Comparison of ENCODE assay signal across 38 cellular contexts in the genomic region with DNA sequence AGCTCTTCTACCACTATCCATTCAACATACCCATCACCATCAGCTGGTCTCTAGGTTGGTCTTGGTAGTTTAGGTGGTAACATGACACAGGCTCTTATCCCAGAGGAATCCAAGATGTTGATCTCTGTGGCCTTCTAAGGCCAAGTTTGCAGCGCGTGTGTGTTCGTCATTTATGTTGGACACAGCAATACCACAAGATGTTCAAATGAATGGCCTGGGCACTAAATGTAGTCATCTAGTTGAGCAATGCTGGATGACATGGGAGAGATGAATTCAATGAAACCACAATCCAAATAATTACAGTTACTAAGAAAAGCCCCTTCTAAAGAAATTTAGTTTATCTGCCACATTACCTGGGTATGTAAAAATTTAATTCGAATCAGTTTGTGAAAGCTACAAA.
"Had no signal": no experiment of that assay in that cellular context is flagged by ENCODE, and none has a peak within 500 bp of the region (broad histone marks: within the 10 kb centered on the region; RNA-seq: fewer than 3 reads in every experiment).

No MANE protein-coding gene starts in this region.

- H3K36me3 ChIP-seq: adrenal gland, brain microvascular endothelial cell, cardiac muscle cell had no signal

- FAIRE-seq: astrocyte, bronchial epithelial cell, TTC549 had no signal

- H3K4me1 Mint-ChIP-seq: activated B cell treated with CpG ODN at 0.5 μM for 24 hours; activated CD4-positive, alpha-beta T cell treated with anti-CD3 and anti-CD28 coated beads, Interleukin-2, amount 10 ng/mL, durations not matched to agents 24 days and 14 days; activated naive CD8-positive, alpha-beta T cell treated with anti-CD3 and anti-CD28 coated beads for 36 hours; activated T-helper 17 cell treated with anti-CD3 and anti-CD28 coated beads, Interleukin-2, amount 50 U/mL, for 72 hours; central memory CD8-positive, alpha-beta T cell had no signal

- H3K4me3 Mint-ChIP-seq: activated B cell treated with CpG ODN at 0.5 μM for 24 hours; activated CD4-positive, alpha-beta memory T cell treated with anti-CD3 and anti-CD28 coated beads for 36 hours; activated CD4-positive, alpha-beta T cell treated with anti-CD3 and anti-CD28 coated beads, Interleukin-2, amount 10 ng/mL, durations not matched to agents 24 days and 14 days; activated CD8-positive, alpha-beta T cell treated with anti-CD3 and anti-CD28 coated beads for 36 hours; activated naive CD4-positive, alpha-beta T cell treated with anti-CD3 and anti-CD28 coated beads for 36 hours; activated naive CD8-positive, alpha-beta T cell treated with anti-CD3 and anti-CD28 coated beads for 36 hours; activated T-cell treated with anti-CD3 and anti-CD28 coated beads, Interleukin-2, amount 50 U/mL, for 4 hours; activated T-cell treated with anti-CD3 and anti-CD28 coated beads, Interleukin-2, amount 50 U/mL, for 72 hours; activated T-helper 1 cell treated with anti-CD3 and anti-CD28 coated beads, Interleukin-12 subunit alpha, Interleukin-12 subunit beta, Interleukin-2, Interleukin-4 antibody, amounts not matched to agents 30 ng/mL and 10 ng/mL and 1 ng/mL, durations not matched to agents 14 hours and 24 hours and 36 hours; activated T-helper 17 cell treated with anti-CD3 and anti-CD28 coated beads, Interleukin-2, amount 50 U/mL, for 72 hours; central memory CD8-positive, alpha-beta T cell; T-helper 2 cell treated with Interferon-gamma antibody and Interleukin-4, amounts not matched to agents 5 μg/mL and 100 μg/mL, for 36 hours had no signal

- ATAC-seq: activated CD8-positive, alpha-beta T cell treated with anti-CD3 and anti-CD28 coated beads for 36 hours; activated naive CD4-positive, alpha-beta T cell treated with anti-CD3 and anti-CD28 coated beads, Interleukin-2, amount 50 U/mL, for 72 hours; activated T-cell treated with anti-CD3 and anti-CD28 coated beads, Interleukin-2, amount 50 U/mL, for 4 hours; activated T-cell treated with anti-CD3 and anti-CD28 coated beads, Interleukin-2, amount 50 U/mL, for 72 hours; activated T-helper 17 cell treated with anti-CD3 and anti-CD28 coated beads, Interleukin-2, amount 50 U/mL, for 72 hours; body of pancreas had no signal

- H3K27ac Mint-ChIP-seq: activated B cell treated with CpG ODN at 0.5 μM for 24 hours; activated CD4-positive, alpha-beta memory T cell treated with anti-CD3 and anti-CD28 coated beads for 36 hours; activated CD4-positive, alpha-beta T cell treated with anti-CD3 and anti-CD28 coated beads, Interleukin-2, amount 10 ng/mL, durations not matched to agents 24 days and 14 days; activated CD8-positive, alpha-beta T cell treated with anti-CD3 and anti-CD28 coated beads for 36 hours; activated naive CD4-positive, alpha-beta T cell treated with anti-CD3 and anti-CD28 coated beads for 36 hours; activated naive CD4-positive, alpha-beta T cell treated with anti-CD3 and anti-CD28 coated beads, Interleukin-2, amount 50 U/mL, for 72 hours; activated naive CD8-positive, alpha-beta T cell treated with anti-CD3 and anti-CD28 coated beads for 36 hours; activated T-cell treated with anti-CD3 and anti-CD28 coated beads, Interleukin-2, amount 50 U/mL, for 72 hours; activated T-helper 1 cell treated with anti-CD3 and anti-CD28 coated beads, Interleukin-12 subunit alpha, Interleukin-12 subunit beta, Interleukin-2, Interleukin-4 antibody, amounts not matched to agents 30 ng/mL and 10 ng/mL and 1 ng/mL, durations not matched to agents 14 hours and 24 hours and 36 hours; activated T-helper 17 cell treated with anti-CD3 and anti-CD28 coated beads, Interleukin-2, amount 50 U/mL, for 72 hours; T-helper 2 cell treated with Interferon-gamma antibody and Interleukin-4, amounts not matched to agents 5 μg/mL and 100 μg/mL, for 36 hours had no signal

- H3K27me3 Mint-ChIP-seq: activated B cell treated with CpG ODN at 0.5 μM for 24 hours; activated CD4-positive, alpha-beta memory T cell treated with anti-CD3 and anti-CD28 coated beads for 36 hours; activated CD4-positive, alpha-beta T cell treated with anti-CD3 and anti-CD28 coated beads, Interleukin-2, amount 10 ng/mL, durations not matched to agents 24 days and 14 days; activated CD8-positive, alpha-beta T cell treated with anti-CD3 and anti-CD28 coated beads for 36 hours; activated naive CD8-positive, alpha-beta T cell treated with anti-CD3 and anti-CD28 coated beads for 36 hours; activated T-helper 17 cell treated with anti-CD3 and anti-CD28 coated beads, Interleukin-2, amount 50 U/mL, for 72 hours; central memory CD8-positive, alpha-beta T cell had no signal

- H3K27me3 ChIP-seq: adrenal gland, body of pancreas, brain microvascular endothelial cell, cardiac muscle cell had no signal

- H3K9me3 ChIP-seq: adrenal gland, body of pancreas had no signal

- H3K27ac ChIP-seq: adrenal gland, body of pancreas, brain microvascular endothelial cell, cardiac muscle cell, VCaP had no signal

- H3K36me3 Mint-ChIP-seq: activated CD4-positive, alpha-beta memory T cell treated with anti-CD3 and anti-CD28 coated beads for 36 hours; activated naive CD4-positive, alpha-beta T cell treated with anti-CD3 and anti-CD28 coated beads, Interleukin-2, amount 50 U/mL, for 72 hours; activated naive CD8-positive, alpha-beta T cell treated with anti-CD3 and anti-CD28 coated beads for 36 hours had no signal

- DNase-seq: activated B cell treated with CpG ODN at 0.5 μM for 24 hours; activated CD4-positive, alpha-beta memory T cell treated with anti-CD3 and anti-CD28 coated beads for 36 hours; activated CD4-positive, alpha-beta T cell treated with anti-CD3 and anti-CD28 coated beads for 4 hours; activated CD4-positive, alpha-beta T cell treated with anti-CD3 and anti-CD28 coated beads, Interleukin-2, amount 10 ng/mL, durations not matched to agents 24 days and 14 days; activated CD4-positive, alpha-beta T cell treated with anti-CD3 and anti-CD28 coated beads, Interleukin-2, amount 50 U/mL, for 1 hour; activated CD4-positive, alpha-beta T cell treated with anti-CD3 and anti-CD28 coated beads, Interleukin-2, amount 50 U/mL, for 4 hours; activated CD4-positive, CD25-positive, alpha-beta regulatory T cell treated with anti-CD3 and anti-CD28 coated beads, Interleukin-2, amount 50 U/mL, for 72 hours; activated CD8-positive, alpha-beta memory T cell treated with anti-CD3 and anti-CD28 coated beads, Interleukin-2, amount 50 U/mL, for 4 hours; activated CD8-positive, alpha-beta T cell treated with anti-CD3 and anti-CD28 coated beads for 36 hours; activated effector memory CD4-positive, alpha-beta T cell treated with anti-CD3 and anti-CD28 coated beads, Interleukin-2, amount 50 U/mL, for 16 hours; activated gamma-delta T cell treated with Interleukin-2 at 50 U/mL for 16 hours; activated naive CD4-positive, alpha-beta T cell; activated naive CD4-positive, alpha-beta T cell treated with anti-CD3 and anti-CD28 coated beads for 36 hours; activated naive CD4-positive, alpha-beta T cell treated with anti-CD3 and anti-CD28 coated beads, Interleukin-2, amount 50 U/mL, for 16 hours; activated naive CD8-positive, alpha-beta T cell treated with anti-CD3 and anti-CD28 coated beads for 36 hours; activated T-cell treated with anti-CD3 and anti-CD28 coated beads for 4 hours; activated T-cell treated with anti-CD3 and anti-CD28 coated beads, Interleukin-2, amount 50 U/mL, for 1 hour; activated T-cell treated with anti-CD3 and anti-CD28 coated beads, Interleukin-2, amount 50 U/mL, for 4 hours; activated T-cell treated with anti-CD3 and anti-CD28 coated beads, Interleukin-2, amount 50 U/mL, for 72 hours; adrenal gland; amniotic stem cell; aorta; body of pancreas; brain microvascular endothelial cell; caudate nucleus; cerebellar nuclear complex; T-helper 2 cell; T-helper 9 cell had no signal

- H3K4me1 ChIP-seq: adrenal gland, body of pancreas had no signal

- H3K4me3 ChIP-seq: adrenal gland, body of pancreas, cardiac muscle cell had no signal
